Comparison of ENCODE assay signal across 13 cellular contexts in genomic region chr5:5011151-5011550, GRCh38.
DNase-seq lines count a peak whose midpoint lies in the region; ATAC-seq and TF ChIP-seq lines count a peak whose summit lies in the region.
"Had no signal": no experiment of that assay in that cellular context is flagged by ENCODE, and none has a peak within 500 bp of the region (broad histone marks: within the 10 kb centered on the region; RNA-seq: fewer than 3 reads in every experiment).

No MANE protein-coding gene starts in this region.

- no peak for ATAC-seq in GM18870 (IDR thresholded peaks at IDR 0.05; ENCODE audit: unreplicated experiment)
- ATAC-seq: K562 had no signal

- H3K27ac Mint-ChIP-seq in neural crest cell (ENCODE audit: unreplicated experiment) = peak overlapping the region; percentile 64
- H3K27ac Mint-ChIP-seq: CD4-positive, alpha-beta T cell had no signal

- no peaks in the 10 kb centered on the region for H3K27me3 Mint-ChIP-seq in neural crest cell (ENCODE audit: low read depth)
- H3K27me3 Mint-ChIP-seq: CD4-positive, alpha-beta T cell had no signal

- no peak for TF ChIP-seq CTCF in neural crest cell (conservative IDR thresholded peaks at IDR 0.05)

- H3K4me3 Mint-ChIP-seq in neural crest cell = no peak overlapping the region
- H3K4me3 Mint-ChIP-seq: CD4-positive, alpha-beta T cell had no signal

- DNase-seq in Ammon's horn (ENCODE audit: low spot score) (peak; percentile 30), NCI-H82 treated with DMSO at 0.1 percent for 48 hours (lab: John Stamatoyannopoulos, UW; ENCODE audit: unreplicated experiment) (peak; percentile 35), cerebellum (ENCODE audit: low spot score) (peak; percentile 56), neural crest cell (ENCODE audit: low read depth, low spot score) (no peak), middle frontal gyrus (ENCODE audit: extremely low spot score, low spot score) (no peak)
- no peak for DNase-seq in activated naive CD4-positive, alpha-beta T cell treated with Interleukin-2 at 50 U/mL for 16 hours
- DNase-seq: 8988T; Caco-2; CD4-positive, alpha-beta T cell; GDM1; IMR-90 had no signal

- no peaks in the 10 kb centered on the region for H3K36me3 Mint-ChIP-seq in neural crest cell (ENCODE audit: low read depth)

- H3K4me1 Mint-ChIP-seq in neural crest cell = peaks cover 14% of the 10 kb centered on the region

- peaks cover 3% of the 10 kb centered on the region for H3K9me3 Mint-ChIP-seq in neural crest cell

Comparison
In these comparisons a context has a peak if more than half of its experiments do, and no peak if none do; other contexts are left out.
1. DNase-seq: peak in Ammon's horn (single experiment), NCI-H82 treated with DMSO at 0.1 percent for 48 hours (single experiment) and cerebellum (single experiment); none in neural crest cell (single experiment), activated naive CD4-positive, alpha-beta T cell treated with Interleukin-2 at 50 U/mL for 16 hours (single experiment) and middle frontal gyrus (single experiment).